19 cellular contexts compared by ENCODE assay signal in the genomic region with DNA sequence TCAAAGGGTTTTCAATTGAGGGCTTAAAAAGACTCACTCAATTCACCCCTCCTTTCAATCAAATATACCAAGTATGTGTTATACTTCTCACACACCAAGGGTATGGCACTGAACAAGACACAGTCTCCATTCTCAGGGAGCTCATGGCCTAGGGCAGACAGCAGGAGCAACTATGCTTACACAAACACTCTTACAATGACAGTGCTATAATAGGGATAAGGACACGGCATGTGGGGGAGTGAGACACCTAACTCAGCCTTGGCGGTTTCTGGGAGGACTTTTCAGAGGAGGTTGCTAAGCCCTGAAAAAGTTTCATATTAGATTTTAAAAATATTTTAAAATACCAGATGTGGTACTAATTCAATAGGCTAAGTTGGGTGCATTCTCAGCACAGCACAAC. TPM values are rescaled to one million over a fixed set of nuclear protein-coding genes. Genes with fewer than 3 reads are reported as not detected.
A peak's percentile ranks its signal among the peaks of the same experiment; 100 is the strongest.
DNase-seq lines count a peak whose midpoint lies in the region; ATAC-seq and TF ChIP-seq lines count a peak whose summit lies in the region.
"Had no signal": no experiment of that assay in that cellular context is flagged by ENCODE, and none has a peak within 500 bp of the region (broad histone marks: within the 10 kb centered on the region; RNA-seq: fewer than 3 reads in every experiment).

No MANE protein-coding gene starts in this region.

- H3K27me3 Mint-ChIP-seq in glutamatergic neuron (ENCODE audit: unreplicated experiment) (no peaks in the 10 kb centered on the region), neural progenitor cell (ENCODE audit: insufficient read depth, low read depth) (peaks cover 2% of the 10 kb centered on the region)
- H3K27me3 Mint-ChIP-seq in natural killer cell treated with Interleukin-12 subunit alpha and Interleukin-12 subunit beta and Interleukin-15 and Interleukin-18, amount 100 ng/mL, for 72 hours = no peaks in the 10 kb centered on the region

- H3K27ac Mint-ChIP-seq in glutamatergic neuron (ENCODE audit: unreplicated experiment) (peak overlapping the region; percentile 60), neural progenitor cell (peak overlapping the region; percentile 54)
- H3K27ac Mint-ChIP-seq in natural killer cell treated with Interleukin-12 subunit alpha and Interleukin-12 subunit beta and Interleukin-15 and Interleukin-18, amount 100 ng/mL, for 72 hours = no peak overlapping the region
- H3K27ac Mint-ChIP-seq: CD14-positive monocyte; CD4-positive, alpha-beta memory T cell; CD4-positive, CD25-positive, alpha-beta regulatory T cell; CD8-positive, alpha-beta memory T cell had no signal

- ATAC-seq in HG02970 (IDR thresholded peaks at IDR 0.05; ENCODE audit: low FRiP score, unreplicated experiment) = no peak
- no peak for ATAC-seq in natural killer cell treated with Interleukin-12 subunit alpha and Interleukin-12 subunit beta and Interleukin-15 and Interleukin-18, amount 100 ng/mL, for 72 hours

- H3K4me3 Mint-ChIP-seq in glutamatergic neuron (ENCODE audit: unreplicated experiment) (no peak overlapping the region), neural progenitor cell (no peak overlapping the region)
- no peak overlapping the region for H3K4me3 Mint-ChIP-seq in natural killer cell treated with Interleukin-12 subunit alpha and Interleukin-12 subunit beta and Interleukin-15 and Interleukin-18, amount 100 ng/mL, for 72 hours
- H3K4me3 Mint-ChIP-seq: CD14-positive monocyte; CD4-positive, alpha-beta memory T cell; CD4-positive, CD25-positive, alpha-beta regulatory T cell; CD8-positive, alpha-beta memory T cell had no signal

- no peaks in the 10 kb centered on the region for H3K36me3 ChIP-seq in neural progenitor cell
- H3K36me3 ChIP-seq: BE2C, BLaER1 had no signal

- H3K9me3 ChIP-seq in neural progenitor cell (ENCODE audit: low read depth) = no peaks in the 10 kb centered on the region
- H3K9me3 ChIP-seq: BE2C, BLaER1 had no signal

- no peak overlapping the region for H3K4me2 ChIP-seq in neural progenitor cell
- H3K4me2 ChIP-seq: BLaER1 had no signal

- DNase-seq in OCI-M1 (lab: John Stamatoyannopoulos, UW) (peak; percentile 38), glutamatergic neuron (no peak), neural progenitor cell (ENCODE audit: low spot score) (no peak)
- DNase-seq in stimulated activated CD4-positive, alpha-beta T cell treated with anti-CD3 and anti-CD28 coated beads, Interleukin-4, amount 100 ng/mL, for 1 hour = no peak
- DNase-seq in natural killer cell treated with Interleukin-12 subunit alpha and Interleukin-12 subunit beta and Interleukin-15 and Interleukin-18, amount 100 ng/mL, for 72 hours (ENCODE audit: low spot score) = no peak
- DNase-seq: 8988T; ACHN; BE2C; C1 segment of cervical spinal cord; CD4-positive, alpha-beta memory T cell; CD4-positive, CD25-positive, alpha-beta regulatory T cell; CD8-positive, alpha-beta memory T cell; COR-L47; DMS 273 treated with DMSO at 0.1 percent for 48 hours; DMS79 treated with DMSO at 0.1 percent for 48 hours; GF-D8 had no signal

- H3K9ac ChIP-seq in neural progenitor cell = no peak overlapping the region
- H3K9ac ChIP-seq: BLaER1 had no signal

- no peak overlapping the region for H3K27ac ChIP-seq in neural progenitor cell
- H3K27ac ChIP-seq: BLaER1 had no signal

- H3K9me3 Mint-ChIP-seq in glutamatergic neuron (ENCODE audit: unreplicated experiment) (no peaks in the 10 kb centered on the region), neural progenitor cell (no peaks in the 10 kb centered on the region)
- no peaks in the 10 kb centered on the region for H3K9me3 Mint-ChIP-seq in natural killer cell treated with Interleukin-12 subunit alpha and Interleukin-12 subunit beta and Interleukin-15 and Interleukin-18, amount 100 ng/mL, for 72 hours
- H3K9me3 Mint-ChIP-seq: CD14-positive monocyte; CD4-positive, alpha-beta memory T cell; CD8-positive, alpha-beta memory T cell had no signal

- no peak overlapping the region for H3K4me3 ChIP-seq in neural progenitor cell
- H3K4me3 ChIP-seq: BLaER1 had no signal

- no peaks in the 10 kb centered on the region for H3K36me3 Mint-ChIP-seq in glutamatergic neuron (ENCODE audit: unreplicated experiment)
- no peaks in the 10 kb centered on the region for H3K36me3 Mint-ChIP-seq in neural progenitor cell
- H3K36me3 Mint-ChIP-seq in natural killer cell treated with Interleukin-12 subunit alpha and Interleukin-12 subunit beta and Interleukin-15 and Interleukin-18, amount 100 ng/mL, for 72 hours = no peaks in the 10 kb centered on the region
- H3K36me3 Mint-ChIP-seq: CD14-positive monocyte; CD4-positive, alpha-beta memory T cell; CD4-positive, CD25-positive, alpha-beta regulatory T cell; CD8-positive, alpha-beta memory T cell had no signal

- peaks cover under 1% of the 10 kb centered on the region for H3K4me1 ChIP-seq in neural progenitor cell
- H3K4me1 ChIP-seq: BE2C, BLaER1 had no signal

- H3F3A ChIP-seq in neural progenitor cell (ENCODE audit: low read depth) = no peaks in the 10 kb centered on the region

- H3K79me2 ChIP-seq in neural progenitor cell (ENCODE audit: low read depth) = no peaks in the 10 kb centered on the region

- H2AFZ ChIP-seq in neural progenitor cell (replicated peaks) = no peak overlapping the region

- TF ChIP-seq CTCF in glutamatergic neuron (IDR thresholded peaks at IDR 0.05; ENCODE audit: partially characterized antibody, unreplicated experiment) (no peak), neural progenitor cell (IDR thresholded peaks at IDR 0.05) (no peak)

- H3K27me3 ChIP-seq in neural progenitor cell = no peaks in the 10 kb centered on the region
- H3K27me3 ChIP-seq: BLaER1 had no signal

- no peaks in the 10 kb centered on the region for H4K20me1 ChIP-seq in neural progenitor cell (ENCODE audit: low read depth)
- H4K20me1 ChIP-seq: BLaER1 had no signal

- H3K4me1 Mint-ChIP-seq in glutamatergic neuron (ENCODE audit: low read depth, unreplicated experiment) = peaks cover 10% of the 10 kb centered on the region
- no peaks in the 10 kb centered on the region for H3K4me1 Mint-ChIP-seq in neural progenitor cell
- H3K4me1 Mint-ChIP-seq in natural killer cell treated with Interleukin-12 subunit alpha and Interleukin-12 subunit beta and Interleukin-15 and Interleukin-18, amount 100 ng/mL, for 72 hours (ENCODE audit: low read depth in 2 of 2) = no peaks in the 10 kb centered on the region
- H3K4me1 Mint-ChIP-seq: CD14-positive monocyte; CD4-positive, alpha-beta memory T cell; CD4-positive, CD25-positive, alpha-beta regulatory T cell; CD8-positive, alpha-beta memory T cell had no signal

RNA-seq across cellular contexts. Expression of gene SYT6, which starts 22.7 kb away (rescaled TPM):
- total RNA-seq in glutamatergic neuron (ENCODE audit: unreplicated experiment) = 11.1 TPM
- total RNA-seq in neural progenitor cell (ENCODE audit: low replicate concordance) = 8.1 and 13.6 TPM in 2 replicates
- total RNA-seq in natural killer cell treated with Interleukin-12 subunit alpha and Interleukin-12 subunit beta and Interleukin-15 and Interleukin-18, amount 100 ng/mL, for 72 hours = not detected
- total RNA-seq: CD4-positive, alpha-beta memory T cell; CD8-positive, alpha-beta memory T cell had no signal

Comparison
In these comparisons a context has a peak if more than half of its experiments do, and no peak if none do; other contexts are left out.
1. H3K27ac Mint-ChIP-seq: peak in glutamatergic neuron (single experiment) and neural progenitor cell (single experiment); none in natural killer cell treated with Interleukin-12 subunit alpha and Interleukin-12 subunit beta and Interleukin-15 and Interleukin-18, amount 100 ng/mL, for 72 hours (0 of 2).